Comparison of ENCODE assay signal across 14 cellular contexts in genomic region chr12:40262657-40263056, GRCh38. TPM values are rescaled to one million over a fixed set of nuclear protein-coding genes. Genes with fewer than 3 reads are reported as not detected.
A peak's percentile ranks its signal among the peaks of the same experiment; 100 is the strongest.
DNase-seq lines count a peak whose midpoint lies in the region; ATAC-seq and TF ChIP-seq lines count a peak whose summit lies in the region.
"Had no signal": no experiment of that assay in that cellular context is flagged by ENCODE, and none has a peak within 500 bp of the region (broad histone marks: within the 10 kb centered on the region; RNA-seq: fewer than 3 reads in every experiment).

No MANE protein-coding gene starts in this region.

- H3K9me3 ChIP-seq in adrenal gland (replicated peaks in 1 of 3): no peaks in the 10 kb centered on the region

- H3K27ac ChIP-seq in adrenal gland: no peak overlapping the region
- H3K27ac ChIP-seq: heart left ventricle had no signal

- TF ChIP-seq POLR2A in adrenal gland (IDR thresholded peaks at IDR 0.05) (no peak), erythroblast (IDR thresholded peaks at IDR 0.05; ENCODE audit: low read length) (no peak)

- no peaks in the 10 kb centered on the region for H3K36me3 ChIP-seq in adrenal gland (replicated peaks in 1 of 2)

- TF ChIP-seq CTCF in GM12865 (IDR thresholded peaks at IDR 0.05; ENCODE audit: insufficient read depth, low read depth, low read length, missing control alignments): no peak
- no peak for TF ChIP-seq CTCF in adrenal gland (IDR thresholded peaks at IDR 0.05)

- peak; percentile 54 for DNase-seq in GM12865 (ENCODE audit: low read depth)
- no peak for DNase-seq in AG08396 (ENCODE audit: low spot score)
- DNase-seq in adrenal gland: no peak
- no peak for DNase-seq in activated T-cell treated with anti-CD3 and anti-CD28 coated beads, Interleukin-2, amount 50 U/mL, for 48 hours
- no peak for DNase-seq in erythroblast (lab: John Stamatoyannopoulos, UW)
- DNase-seq: activated CD8-positive, alpha-beta T cell treated with anti-CD3 and anti-CD28 coated beads for 36 hours; heart left ventricle; mesenchymal stem cell; MM.1S; NCI-H82; SW 1271 had no signal

- WGBS in adrenal gland, 4 donors: 84 to 90% (median 88%) methylated on average over 1 of the region's 1 CpG

- intact Hi-C loops in adrenal gland (cut with DNase I): no loop called here

- no peaks in the 10 kb centered on the region for H3K4me1 ChIP-seq in adrenal gland (replicated peaks in 1 of 2)
- H3K4me1 ChIP-seq: heart left ventricle had no signal

- H3K4me3 ChIP-seq in GM12865 (ENCODE audit: low read depth, low read length) (no peak overlapping the region), adrenal gland (no peak overlapping the region)
- H3K4me3 ChIP-seq: heart left ventricle had no signal

- peak; percentile 83 for ATAC-seq in GM19397 (IDR thresholded peaks at IDR 0.05; ENCODE audit: unreplicated experiment)
- peak; percentile 92 for ATAC-seq in HG02763 (IDR thresholded peaks at IDR 0.05; ENCODE audit: unreplicated experiment)
- ATAC-seq in HG03457 (IDR thresholded peaks at IDR 0.05; ENCODE audit: unreplicated experiment): peak; percentile 91
- ATAC-seq: activated CD8-positive, alpha-beta T cell treated with anti-CD3 and anti-CD28 coated beads for 36 hours; heart left ventricle had no signal

- no peaks in the 10 kb centered on the region for H3K27me3 ChIP-seq in adrenal gland
- H3K27me3 ChIP-seq: heart left ventricle had no signal

RNA-seq across cellular contexts. Expression of gene LRRK2, which starts 37.9 kb away (rescaled TPM):
- 10 to 100 TPM in 6 of 8 donors, 1 to 10 TPM in 2; 7.9 to 21.0 (median 13.4) TPM for total RNA-seq in adrenal gland
- 1 to 10 TPM; 2.6 to 7.0 (median 4.2) TPM for polyA plus RNA-seq in adrenal gland
